8 cellular contexts compared by ENCODE assay signal in genomic region chr21:39518055-39518844, GRCh38.
DNase-seq lines count a peak whose midpoint lies in the region; ATAC-seq and TF ChIP-seq lines count a peak whose summit lies in the region.

No MANE protein-coding gene starts in this region.

- peak; percentile 91 for TF ChIP-seq CTCF in HEK293 (tag by site-specific recombination; IDR thresholded peaks at IDR 0.05)
- TF ChIP-seq CTCF in body of pancreas (IDR thresholded peaks at IDR 0.05), result peak; percentile 84 to 98 (median 91)

- DNase-seq in EL (peak; percentile 50), NCI-H146 (lab: John Stamatoyannopoulos, UW) (peak; percentile 69), SW480 (ENCODE audit: low spot score) (peak; percentile 86), body of pancreas (peak; percentile 58 to 78 (median 69)), iPS DF 4.7 (ENCODE audit: extremely low read depth, low spot score) (peak; percentile 69)
- DNase-seq in stimulated activated CD4-positive, alpha-beta T cell treated with anti-CD3 and anti-CD28 coated beads, Interleukin-12 subunit alpha, Interleukin-12 subunit beta, amount 100 ng/mL, for 4 hours, result peak; percentile 27

- H3K36me3 ChIP-seq in HEK293 (ENCODE audit: control insufficient read depth in 2 of 2, insufficient read depth in 1 of 2, low read length in 2 of 2) (no peaks in the 10 kb centered on the region), body of pancreas (replicated peaks in 1 of 2; ENCODE audit: insufficient read depth in 1 of 2, low read depth in 2 of 2) (no peaks in the 10 kb centered on the region)

- H3K9me3 ChIP-seq in HEK293 (ENCODE audit: control insufficient read depth, insufficient read depth, low read depth, low read length) (no peaks in the 10 kb centered on the region), body of pancreas (no peaks in the 10 kb centered on the region)

- ATAC-seq in body of pancreas (peak; percentile 92), HG03025 (IDR thresholded peaks at IDR 0.05; ENCODE audit: low FRiP score, unreplicated experiment) (no peak)

- POLR2A ChIA-PET in HEK293 (lab: Yijun Ruan, JAX), result no interaction called here

- intact Hi-C loops in body of pancreas (cut with DNase I), result no loop called here

- H3K4me3 ChIP-seq in HEK293 (ENCODE audit: low read depth, low read length) (no peak overlapping the region), body of pancreas (no peak overlapping the region)

- H3K27ac ChIP-seq in HEK293 (ENCODE audit: extremely low read depth, low read depth, low read length) (no peak overlapping the region), body of pancreas (peak overlapping the region in 1 of 4 donors; percentile 14)

- WGBS in body of pancreas, 2 donors, result 1 to 22% methylated on average over 9 to 13 of the region's 13 CpGs

- TF ChIP-seq POLR2A in body of pancreas (IDR thresholded peaks at IDR 0.05), result no peak

- H3K4me1 ChIP-seq in HEK293 (ENCODE audit: control insufficient read depth, insufficient read depth, low read length) (peaks cover 2% of the 10 kb centered on the region; the same call in 1 of the 2 replicates), body of pancreas (peaks cover 23% of the 10 kb centered on the region)

- CTCF ChIA-PET in HEK293 (lab: Yijun Ruan, JAX), result interaction anchor here (0.6 to 11.7 kb wide), 37 partner anchors 10 to 608 kb away, joined by 3 to 172 read pairs (median 4); partner anchors contain the start of gene LCA5L

- no peaks in the 10 kb centered on the region for H3K27me3 ChIP-seq in body of pancreas

TF ChIP-seq in HEK293, 187 proteins besides CTCF, POLR2A, EP300 and RAD21:
- no peak for TF ChIP-seq ZNF24 (tag by site-specific recombination; IDR thresholded peaks at IDR 0.05)
- TF ChIP-seq ZFP69B (tag by site-specific recombination; IDR thresholded peaks at IDR 0.05), result no peak
- TF ChIP-seq TCF7L2 (IDR thresholded peaks at IDR 0.05; ENCODE audit: borderline replicate concordance, low read depth, low read length), result no peak
- TF ChIP-seq, protein P1, sequence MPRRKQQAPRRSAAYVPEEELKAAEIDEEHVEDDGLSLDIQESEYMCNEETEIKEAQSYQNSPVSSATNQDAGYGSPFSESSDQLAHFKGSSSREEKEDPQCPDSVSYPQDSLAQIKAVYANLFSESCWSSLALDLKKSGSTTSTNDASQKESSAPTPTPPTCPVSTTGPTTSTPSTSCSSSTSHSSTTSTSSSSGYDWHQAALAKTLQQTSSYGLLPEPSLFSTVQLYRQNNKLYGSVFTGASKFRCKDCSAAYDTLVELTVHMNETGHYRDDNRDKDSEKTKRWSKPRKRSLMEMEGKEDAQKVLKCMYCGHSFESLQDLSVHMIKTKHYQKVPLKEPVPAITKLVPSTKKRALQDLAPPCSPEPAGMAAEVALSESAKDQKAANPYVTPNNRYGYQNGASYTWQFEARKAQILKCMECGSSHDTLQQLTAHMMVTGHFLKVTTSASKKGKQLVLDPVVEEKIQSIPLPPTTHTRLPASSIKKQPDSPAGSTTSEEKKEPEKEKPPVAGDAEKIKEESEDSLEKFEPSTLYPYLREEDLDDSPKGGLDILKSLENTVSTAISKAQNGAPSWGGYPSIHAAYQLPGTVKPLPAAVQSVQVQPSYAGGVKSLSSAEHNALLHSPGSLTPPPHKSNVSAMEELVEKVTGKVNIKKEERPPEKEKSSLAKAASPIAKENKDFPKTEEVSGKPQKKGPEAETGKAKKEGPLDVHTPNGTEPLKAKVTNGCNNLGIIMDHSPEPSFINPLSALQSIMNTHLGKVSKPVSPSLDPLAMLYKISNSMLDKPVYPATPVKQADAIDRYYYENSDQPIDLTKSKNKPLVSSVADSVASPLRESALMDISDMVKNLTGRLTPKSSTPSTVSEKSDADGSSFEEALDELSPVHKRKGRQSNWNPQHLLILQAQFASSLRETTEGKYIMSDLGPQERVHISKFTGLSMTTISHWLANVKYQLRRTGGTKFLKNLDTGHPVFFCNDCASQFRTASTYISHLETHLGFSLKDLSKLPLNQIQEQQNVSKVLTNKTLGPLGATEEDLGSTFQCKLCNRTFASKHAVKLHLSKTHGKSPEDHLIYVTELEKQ (tag by site-specific recombination; IDR thresholded peaks at IDR 0.05; ENCODE audit: borderline replicate concordance), result no peak
- 0 out of 2 replicates have a peak, but pooled peaks have one; percentile 8 for TF ChIP-seq ZFHX2 (tag by site-specific recombination; conservative IDR thresholded peaks at IDR 0.05)
- peak; percentile 94 for TF ChIP-seq ZNF654 (tag by site-specific recombination; IDR thresholded peaks at IDR 0.05; ENCODE audit: low read depth)
- TF ChIP-seq, protein P2, sequence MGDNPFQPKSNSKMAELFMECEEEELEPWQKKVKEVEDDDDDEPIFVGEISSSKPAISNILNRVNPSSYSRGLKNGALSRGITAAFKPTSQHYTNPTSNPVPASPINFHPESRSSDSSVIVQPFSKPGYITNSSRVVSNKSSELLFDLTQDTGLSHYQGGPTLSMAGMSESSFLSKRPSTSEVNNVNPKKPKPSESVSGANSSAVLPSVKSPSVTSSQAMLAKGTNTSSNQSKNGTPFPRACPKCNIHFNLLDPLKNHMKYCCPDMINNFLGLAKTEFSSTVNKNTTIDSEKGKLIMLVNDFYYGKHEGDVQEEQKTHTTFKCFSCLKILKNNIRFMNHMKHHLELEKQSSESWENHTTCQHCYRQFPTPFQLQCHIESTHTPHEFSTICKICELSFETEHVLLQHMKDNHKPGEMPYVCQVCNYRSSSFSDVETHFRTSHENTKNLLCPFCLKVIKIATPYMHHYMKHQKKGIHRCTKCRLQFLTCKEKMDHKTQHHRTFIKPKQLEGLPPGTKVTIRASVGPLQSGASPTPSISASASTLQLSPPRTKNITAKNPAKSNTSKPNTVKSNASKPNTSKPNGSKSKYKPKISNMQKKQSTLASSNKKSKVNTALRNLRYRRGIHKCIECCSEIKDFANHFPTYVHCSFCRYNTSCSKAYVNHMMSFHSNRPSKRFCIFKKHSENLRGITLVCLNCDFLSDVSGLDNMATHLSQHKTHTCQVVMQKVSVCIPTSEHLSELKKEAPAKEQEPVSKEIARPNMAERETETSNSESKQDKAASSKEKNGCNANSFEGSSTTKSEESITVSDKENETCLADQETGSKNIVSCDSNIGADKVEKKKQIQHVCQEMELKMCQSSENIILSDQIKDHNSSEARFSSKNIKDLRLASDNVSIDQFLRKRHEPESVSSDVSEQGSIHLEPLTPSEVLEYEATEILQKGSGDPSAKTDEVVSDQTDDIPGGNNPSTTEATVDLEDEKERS (tag by site-specific recombination; IDR thresholded peaks at IDR 0.05), result no peak
- TF ChIP-seq ZNF510 (tag by site-specific recombination; IDR thresholded peaks at IDR 0.05; ENCODE audit: insufficient replicate concordance), result peak; percentile 6
- TF ChIP-seq EGR2 (tag by site-specific recombination; IDR thresholded peaks at IDR 0.05; ENCODE audit: low read depth), result peak; percentile 30; the same call in 1 of the 2 replicates
- no peak for TF ChIP-seq ZNF529 (tag by site-specific recombination; IDR thresholded peaks at IDR 0.05; ENCODE audit: insufficient replicate concordance)
- no peak for TF ChIP-seq ZNF558 (tag by site-specific recombination; IDR thresholded peaks at IDR 0.05)
- no peak for TF ChIP-seq ZNF785 (tag by site-specific recombination; IDR thresholded peaks at IDR 0.05)
- TF ChIP-seq KLF1 (tag by site-specific recombination; IDR thresholded peaks at IDR 0.05), result no peak
- no peak for TF ChIP-seq ZFP41 (tag by site-specific recombination; IDR thresholded peaks at IDR 0.05; ENCODE audit: borderline replicate concordance)
- no peak for TF ChIP-seq ELK4 (IDR thresholded peaks at IDR 0.05; ENCODE audit: borderline replicate concordance, low read depth, low read length)
- TF ChIP-seq HIC1 (tag by site-specific recombination; IDR thresholded peaks at IDR 0.05), result no peak
- no peak for TF ChIP-seq ZNF624 (tag by site-specific recombination; IDR thresholded peaks at IDR 0.05)
- TF ChIP-seq ZNF501 (tag by site-specific recombination; IDR thresholded peaks at IDR 0.05), result no peak
- no peak for TF ChIP-seq ZNF837 (tag by site-specific recombination; IDR thresholded peaks at IDR 0.05)
- TF ChIP-seq ZNF121 (tag by site-specific recombination; IDR thresholded peaks at IDR 0.05), result peak; percentile 70
- TF ChIP-seq KLF10 (tag by site-specific recombination; IDR thresholded peaks at IDR 0.05), result no peak
- TF ChIP-seq ZNF211 (tag by site-specific recombination; IDR thresholded peaks at IDR 0.05; ENCODE audit: low read depth), result no peak
- TF ChIP-seq OVOL3 (tag by site-specific recombination; IDR thresholded peaks at IDR 0.05), result no peak

Comparison
In these comparisons a context has a peak if more than half of its experiments do, and no peak if none do; other contexts are left out.
1. DNase-seq: peak in every context shown above with its lines; median percentile 86 in SW480; 69 in NCI-H146; 69 in body of pancreas; 69 in iPS DF 4.7; 50 in EL; 27 in stimulated activated CD4-positive, alpha-beta T cell treated with anti-CD3 and anti-CD28 coated beads, Interleukin-12 subunit alpha, Interleukin-12 subunit beta, amount 100 ng/mL, for 4 hours.